ENCODE assay signal across 14 cellular contexts in the genomic region with DNA sequence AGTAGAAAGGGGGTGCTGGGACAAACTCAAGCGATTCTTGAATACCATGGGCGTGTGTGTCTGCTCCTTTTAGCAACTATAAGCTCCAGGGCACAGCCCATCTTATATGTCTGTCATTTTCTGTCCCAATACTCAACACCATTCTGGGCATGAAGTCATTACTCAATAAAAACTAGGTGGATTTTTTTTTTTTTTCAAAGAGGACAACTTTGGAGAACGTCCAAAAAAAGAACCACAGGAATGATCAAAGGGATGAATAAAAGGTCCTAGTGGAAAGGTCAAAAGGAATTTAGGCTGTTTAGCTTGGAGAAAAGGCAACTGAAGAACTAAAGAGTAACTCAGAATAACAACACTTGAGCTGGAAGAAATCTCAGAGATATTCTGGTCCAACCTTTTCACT. TPM values are rescaled to one million over a fixed set of nuclear protein-coding genes. Genes with fewer than 3 reads are reported as not detected.
DNase-seq lines count a peak whose midpoint lies in the region; ATAC-seq and TF ChIP-seq lines count a peak whose summit lies in the region.
"Had no signal": no experiment of that assay in that cellular context is flagged by ENCODE, and none has a peak within 500 bp of the region (broad histone marks: within the 10 kb centered on the region; RNA-seq: fewer than 3 reads in every experiment).

No MANE protein-coding gene starts in this region.

- H3K4me3 ChIP-seq in PC-3 (ENCODE audit: low read length) (no peak overlapping the region), epithelial cell of esophagus (ENCODE audit: low read length) (no peak overlapping the region), transverse colon (no peak overlapping the region)
- H3K4me3 ChIP-seq: sigmoid colon had no signal

- no peak overlapping the region for H3K4me3 Mint-ChIP-seq in osteocyte (ENCODE audit: unreplicated experiment)
- no peak overlapping the region for H3K4me3 Mint-ChIP-seq in effector memory CD8-positive, alpha-beta T cell
- H3K4me3 Mint-ChIP-seq: activated B cell treated with CpG ODN at 0.5 μM for 24 hours; CD8-positive, alpha-beta memory T cell; nephron progenitor cell had no signal

- H3K36me3 ChIP-seq in PC-3 (ENCODE audit: low read depth, low read length): peaks cover 22% of the 10 kb centered on the region; the same call in 1 of the 2 replicates
- peaks cover 0 to 20% (median 9%) of the 10 kb centered on the region in 4 donors for H3K36me3 ChIP-seq in transverse colon

- H3K9me2 ChIP-seq in PC-3 (replicated peaks; ENCODE audit: low read length): no peaks in the 10 kb centered on the region

- H3K9me3 Mint-ChIP-seq in osteocyte (ENCODE audit: unreplicated experiment): no peaks in the 10 kb centered on the region
- no peaks in the 10 kb centered on the region for H3K9me3 Mint-ChIP-seq in effector memory CD8-positive, alpha-beta T cell
- H3K9me3 Mint-ChIP-seq: activated B cell treated with CpG ODN at 0.5 μM for 24 hours; CD8-positive, alpha-beta memory T cell; nephron progenitor cell had no signal

- H3K79me2 ChIP-seq in PC-3 (ENCODE audit: low read length): peaks cover 19% of the 10 kb centered on the region

- H4K20me1 ChIP-seq in PC-3 (ENCODE audit: low read length): no peaks in the 10 kb centered on the region

- no peaks in the 10 kb centered on the region for H3F3A ChIP-seq in PC-3 (ENCODE audit: low read length, unreplicated experiment)

- ATAC-seq in PC-3 (peak; percentile 61), GM18511 (IDR thresholded peaks at IDR 0.05; ENCODE audit: unreplicated experiment) (no peak), GM18909 (IDR thresholded peaks at IDR 0.05; ENCODE audit: poor library complexity, unreplicated experiment) (no peak)
- ATAC-seq in effector memory CD8-positive, alpha-beta T cell (replicated peaks): no peak

- no peaks in the 10 kb centered on the region for H3K27me3 Mint-ChIP-seq in osteocyte (ENCODE audit: unreplicated experiment)
- no peaks in the 10 kb centered on the region for H3K27me3 Mint-ChIP-seq in effector memory CD8-positive, alpha-beta T cell
- H3K27me3 Mint-ChIP-seq: activated B cell treated with CpG ODN at 0.5 μM for 24 hours; CD8-positive, alpha-beta memory T cell had no signal

- H3K4me1 Mint-ChIP-seq in osteocyte (ENCODE audit: unreplicated experiment): peaks cover 23% of the 10 kb centered on the region
- peaks cover 1 to 14% of the 10 kb centered on the region in 2 donors for H3K4me1 Mint-ChIP-seq in effector memory CD8-positive, alpha-beta T cell (ENCODE audit: low read depth in 2 of 2)
- H3K4me1 Mint-ChIP-seq: activated B cell treated with CpG ODN at 0.5 μM for 24 hours, nephron progenitor cell had no signal

- no peaks in the 10 kb centered on the region for H3K27me3 ChIP-seq in PC-3 (ENCODE audit: low read length)
- no peaks in the 10 kb centered on the region for H3K27me3 ChIP-seq in transverse colon
- H3K27me3 ChIP-seq: sigmoid colon had no signal

- H3K9ac ChIP-seq in PC-3 (ENCODE audit: low read length): no peak overlapping the region

- H3K9me3 ChIP-seq in PC-3 (ENCODE audit: low read length): no peaks in the 10 kb centered on the region
- H3K9me3 ChIP-seq in transverse colon: no peaks in the 10 kb centered on the region
- H3K9me3 ChIP-seq: sigmoid colon had no signal

- POLR2A ChIA-PET in PC-3 (lab: Charles Lee; ENCODE audit: unreplicated experiment): no interaction called here

- H3K27ac ChIP-seq in PC-3 (ENCODE audit: low read length): no peak overlapping the region
- H3K27ac ChIP-seq in transverse colon: no peak overlapping the region
- H3K27ac ChIP-seq: sigmoid colon had no signal

- H3K4me2 ChIP-seq in PC-3 (ENCODE audit: low read length): peak overlapping the region; percentile 17; the same call in 1 of the 2 replicates

- peak overlapping the region; percentile 54 for H3K27ac Mint-ChIP-seq in osteocyte (ENCODE audit: unreplicated experiment)
- H3K27ac Mint-ChIP-seq in effector memory CD8-positive, alpha-beta T cell: no peak overlapping the region
- H3K27ac Mint-ChIP-seq: activated B cell treated with CpG ODN at 0.5 μM for 24 hours; CD8-positive, alpha-beta memory T cell had no signal

- H3K4me1 ChIP-seq in PC-3 (ENCODE audit: insufficient read depth, low read length): peaks cover 14% of the 10 kb centered on the region
- H3K4me1 ChIP-seq in transverse colon: peaks cover 0 to 5% (median 0%) of the 10 kb centered on the region in 4 donors

- DNase-seq in GM03348 (ENCODE audit: low spot score) (peak; percentile 30), PC-3 (peak; percentile 72), epithelial cell of esophagus (ENCODE audit: low read depth) (peak; percentile 33), osteocyte (ENCODE audit: extremely low spot score, unreplicated experiment) (no peak), transverse colon (no peak)
- no peak for DNase-seq in effector memory CD8-positive, alpha-beta T cell
- DNase-seq: activated B cell treated with CpG ODN at 0.5 μM for 24 hours; CD8-positive, alpha-beta memory T cell; head of caudate nucleus; NCI-H2029 treated with DMSO at 0.1 percent for 48 hours; nephron progenitor cell; sigmoid colon had no signal

- TF ChIP-seq CTCF in PC-3 (conservative IDR thresholded peaks at IDR 0.05; ENCODE audit: low read depth, low read length): no peak
- no peak for TF ChIP-seq CTCF in epithelial cell of esophagus (IDR thresholded peaks at IDR 0.05; ENCODE audit: insufficient read depth, low read depth, low read length, missing control alignments)
- no peak for TF ChIP-seq CTCF in osteocyte (IDR thresholded peaks at IDR 0.05)
- no peak for TF ChIP-seq CTCF in transverse colon (IDR thresholded peaks at IDR 0.05)

- intact Hi-C loops in PC-3 (cut with micrococcal nuclease) (loop anchor here (5.0 kb wide), 1 partner anchor 40 kb away; no protein-coding TSS in a partner anchor), transverse colon (cut with DNase I; ENCODE audit: low total_unique reads) (no loop called here)

- TF ChIP-seq POLR2A in transverse colon (IDR thresholded peaks at IDR 0.05): no peak

- CTCF ChIA-PET in PC-3 (lab: Charles Lee): no interaction called here

- no peak for TF ChIP-seq EP300 in transverse colon (IDR thresholded peaks at IDR 0.05; ENCODE audit: low read depth)

- WGBS in transverse colon (ENCODE audit: low coverage in 1 of 2), 2 donors: 31 to 66% methylated on average over 1 to 3 of the region's 3 CpGs

- H2AFZ ChIP-seq in PC-3 (ENCODE audit: low read length): no peak overlapping the region

- peaks cover 14% of the 10 kb centered on the region for H3K36me3 Mint-ChIP-seq in osteocyte (ENCODE audit: unreplicated experiment)
- peaks cover 39% of the 10 kb centered on the region for H3K36me3 Mint-ChIP-seq in effector memory CD8-positive, alpha-beta T cell (ENCODE audit: insufficient read depth)

- no TSS peak for BruUV-seq in PC-3 (replicated peaks; lab: Mats Ljungman, UMichigan)

- in situ Hi-C loops in transverse colon (cut with MboI; ENCODE audit: low pct_ligation_motif_present in 1 of 4, low pct_unique_long_range_greater_than_20kb in 1 of 4, low sequenced_read_pairs in 3 of 4): no loop called here

RNA-seq across cellular contexts. Expression of gene UQCC1, which starts 24.4 kb away (rescaled TPM):
- total RNA-seq in PC-3 (2014; rRNA removed): 36.4 and 38.1 TPM in 2 replicates
- 41.1 and 42.2 TPM in 2 replicates for total RNA-seq in osteocyte
- total RNA-seq in transverse colon: 10 to 100 TPM; 24.7 to 70.8 (median 44.5) TPM

RNA-seq across cellular contexts. Expression of gene GDF5, which starts 50.7 kb away (rescaled TPM):
- total RNA-seq in PC-3 (2014; rRNA removed) (not detected in 2 replicates), osteocyte (4.7 and 6.3 TPM in 2 replicates), transverse colon (1 to 10 TPM in 1 of 4 donors, under 1 TPM in 2, not detected in 1; 0.32 to 2.2 (median 0.40) TPM)
- total RNA-seq: activated B cell treated with CpG ODN at 0.5 μM for 24 hours; CD8-positive, alpha-beta memory T cell had no signal

Comparison
In these comparisons a context has a peak if more than half of its experiments do, and no peak if none do; other contexts are left out.
1. DNase-seq: peak in GM03348 (single experiment), PC-3 (single experiment) and epithelial cell of esophagus (single experiment); none in osteocyte (single experiment), transverse colon (single experiment) and effector memory CD8-positive, alpha-beta T cell (0 of 3).